18 cellular contexts compared by ENCODE assay signal in genomic region chr4:127355738-127356137, GRCh38.
"Had no signal": no experiment of that assay in that cellular context is flagged by ENCODE, and none has a peak within 500 bp of the region (broad histone marks: within the 10 kb centered on the region; RNA-seq: fewer than 3 reads in every experiment).

No MANE protein-coding gene starts in this region.

- H3K9me3 ChIP-seq: adrenal gland, body of pancreas, neutrophil, pancreas, upper lobe of right lung had no signal

- H3K36me3 ChIP-seq: adrenal gland, neutrophil, pancreas, spleen, upper lobe of right lung had no signal

- DNase-seq: activated CD4-positive, alpha-beta memory T cell treated with anti-CD3 and anti-CD28 coated beads for 36 hours; activated CD4-positive, alpha-beta T cell treated with anti-CD3 and anti-CD28 coated beads for 4 hours; activated gamma-delta T cell treated with Interleukin-2 at 50 U/mL for 16 hours; activated T-cell treated with anti-CD3 and anti-CD28 coated beads for 4 hours; adrenal gland; body of pancreas; dorsolateral prefrontal cortex; foreskin keratinocyte; left cardiac atrium; pancreas; spleen; stimulated activated CD4-positive, alpha-beta T cell treated with anti-CD3 and anti-CD28 coated beads, Interleukin-4, amount 100 ng/mL, for 4 hours; upper lobe of right lung had no signal

- H3K4me3 ChIP-seq: adrenal gland, body of pancreas, dorsolateral prefrontal cortex, hepatocyte, pancreas, spleen, upper lobe of right lung had no signal

- H3K4me1 ChIP-seq: adrenal gland, body of pancreas, foreskin keratinocyte, pancreas, upper lobe of right lung had no signal

- H3K27ac ChIP-seq: adrenal gland, body of pancreas, dorsolateral prefrontal cortex, epithelial cell of prostate, foreskin keratinocyte, hepatocyte, neutrophil, pancreas, spleen, upper lobe of right lung had no signal

- FAIRE-seq: colon, pancreas, TTC549 had no signal

- H3K27me3 ChIP-seq: adrenal gland, body of pancreas, dorsolateral prefrontal cortex, foreskin keratinocyte, hepatocyte, neutrophil, pancreas, spleen, upper lobe of right lung had no signal
